ENCODE assay signal across 1 cellular context in the genomic region with DNA sequence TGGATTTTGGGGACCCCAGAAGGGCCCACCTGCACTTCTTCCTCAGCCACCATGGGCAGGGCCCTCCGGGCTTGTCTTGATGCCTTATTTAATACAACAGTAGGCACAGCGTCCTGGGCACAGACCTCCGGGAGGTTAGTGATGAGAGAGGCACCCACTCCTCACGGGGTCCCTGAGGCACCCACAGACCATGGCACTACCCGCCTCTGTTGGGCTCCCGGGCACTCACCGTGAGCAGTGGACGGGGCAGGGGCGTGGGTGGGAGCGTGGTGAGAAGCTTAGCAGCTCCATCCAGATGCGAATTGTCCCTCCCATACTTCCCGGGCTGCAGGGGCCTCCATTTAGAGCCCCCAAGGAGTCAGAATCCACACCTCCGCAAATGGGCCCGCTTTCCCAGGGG.
TF ChIP-seq lines count a peak whose summit lies in the region.

No MANE protein-coding gene starts in this region.

TF ChIP-seq in GM23338, 12 proteins besides CTCF, POLR2A, EP300 and RAD21 (continued from another document):
- TF ChIP-seq, protein P1, sequence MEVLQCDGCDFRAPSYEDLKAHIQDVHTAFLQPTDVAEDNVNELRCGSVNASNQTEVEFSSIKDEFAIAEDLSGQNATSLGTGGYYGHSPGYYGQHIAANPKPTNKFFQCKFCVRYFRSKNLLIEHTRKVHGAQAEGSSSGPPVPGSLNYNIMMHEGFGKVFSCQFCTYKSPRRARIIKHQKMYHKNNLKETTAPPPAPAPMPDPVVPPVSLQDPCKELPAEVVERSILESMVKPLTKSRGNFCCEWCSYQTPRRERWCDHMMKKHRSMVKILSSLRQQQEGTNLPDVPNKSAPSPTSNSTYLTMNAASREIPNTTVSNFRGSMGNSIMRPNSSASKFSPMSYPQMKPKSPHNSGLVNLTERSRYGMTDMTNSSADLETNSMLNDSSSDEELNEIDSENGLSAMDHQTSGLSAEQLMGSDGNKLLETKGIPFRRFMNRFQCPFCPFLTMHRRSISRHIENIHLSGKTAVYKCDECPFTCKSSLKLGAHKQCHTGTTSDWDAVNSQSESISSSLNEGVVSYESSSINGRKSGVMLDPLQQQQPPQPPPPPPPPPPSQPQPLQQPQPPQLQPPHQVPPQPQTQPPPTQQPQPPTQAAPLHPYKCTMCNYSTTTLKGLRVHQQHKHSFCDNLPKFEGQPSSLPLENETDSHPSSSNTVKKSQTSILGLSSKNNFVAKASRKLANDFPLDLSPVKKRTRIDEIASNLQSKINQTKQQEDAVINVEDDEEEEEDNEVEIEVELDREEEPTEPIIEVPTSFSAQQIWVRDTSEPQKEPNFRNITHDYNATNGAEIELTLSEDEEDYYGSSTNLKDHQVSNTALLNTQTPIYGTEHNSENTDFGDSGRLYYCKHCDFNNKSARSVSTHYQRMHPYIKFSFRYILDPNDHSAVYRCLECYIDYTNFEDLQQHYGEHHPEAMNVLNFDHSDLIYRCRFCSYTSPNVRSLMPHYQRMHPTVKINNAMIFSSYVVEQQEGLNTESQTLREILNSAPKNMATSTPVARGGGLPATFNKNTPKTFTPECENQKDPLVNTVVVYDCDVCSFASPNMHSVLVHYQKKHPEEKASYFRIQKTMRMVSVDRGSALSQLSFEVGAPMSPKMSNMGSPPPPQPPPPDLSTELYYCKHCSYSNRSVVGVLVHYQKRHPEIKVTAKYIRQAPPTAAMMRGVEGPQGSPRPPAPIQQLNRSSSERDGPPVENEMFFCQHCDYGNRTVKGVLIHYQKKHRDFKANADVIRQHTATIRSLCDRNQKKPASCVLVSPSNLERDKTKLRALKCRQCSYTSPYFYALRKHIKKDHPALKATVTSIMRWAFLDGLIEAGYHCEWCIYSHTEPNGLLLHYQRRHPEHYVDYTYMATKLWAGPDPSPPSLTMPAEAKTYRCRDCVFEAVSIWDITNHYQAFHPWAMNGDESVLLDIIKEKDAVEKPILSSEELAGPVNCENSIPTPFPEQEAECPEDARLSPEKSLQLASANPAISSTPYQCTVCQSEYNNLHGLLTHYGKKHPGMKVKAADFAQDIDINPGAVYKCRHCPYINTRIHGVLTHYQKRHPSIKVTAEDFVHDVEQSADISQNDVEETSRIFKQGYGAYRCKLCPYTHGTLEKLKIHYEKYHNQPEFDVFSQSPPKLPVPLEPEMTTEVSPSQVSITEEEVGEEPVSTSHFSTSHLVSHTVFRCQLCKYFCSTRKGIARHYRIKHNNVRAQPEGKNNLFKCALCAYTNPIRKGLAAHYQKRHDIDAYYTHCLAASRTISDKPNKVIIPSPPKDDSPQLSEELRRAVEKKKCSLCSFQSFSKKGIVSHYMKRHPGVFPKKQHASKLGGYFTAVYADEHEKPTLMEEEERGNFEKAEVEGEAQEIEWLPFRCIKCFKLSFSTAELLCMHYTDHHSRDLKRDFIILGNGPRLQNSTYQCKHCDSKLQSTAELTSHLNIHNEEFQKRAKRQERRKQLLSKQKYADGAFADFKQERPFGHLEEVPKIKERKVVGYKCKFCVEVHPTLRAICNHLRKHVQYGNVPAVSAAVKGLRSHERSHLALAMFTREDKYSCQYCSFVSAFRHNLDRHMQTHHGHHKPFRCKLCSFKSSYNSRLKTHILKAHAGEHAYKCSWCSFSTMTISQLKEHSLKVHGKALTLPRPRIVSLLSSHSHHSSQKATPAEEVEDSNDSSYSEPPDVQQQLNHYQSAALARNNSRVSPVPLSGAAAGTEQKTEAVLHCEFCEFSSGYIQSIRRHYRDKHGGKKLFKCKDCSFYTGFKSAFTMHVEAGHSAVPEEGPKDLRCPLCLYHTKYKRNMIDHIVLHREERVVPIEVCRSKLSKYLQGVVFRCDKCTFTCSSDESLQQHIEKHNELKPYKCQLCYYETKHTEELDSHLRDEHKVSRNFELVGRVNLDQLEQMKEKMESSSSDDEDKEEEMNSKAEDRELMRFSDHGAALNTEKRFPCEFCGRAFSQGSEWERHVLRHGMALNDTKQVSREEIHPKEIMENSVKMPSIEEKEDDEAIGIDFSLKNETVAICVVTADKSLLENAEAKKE (CRISPR knock-in tag; IDR thresholded peaks at IDR 0.05), result no peak
- TF ChIP-seq JUNB (IDR thresholded peaks at IDR 0.05; ENCODE audit: unreplicated experiment), result no peak
- TF ChIP-seq ZNF331 (CRISPR knock-in tag; IDR thresholded peaks at IDR 0.05; ENCODE audit: low read depth), result no peak
TF ChIP-seq in GM23338: peak in this region for 0.
